1 cellular context compared by ENCODE assay signal in genomic region chr10:24992512-24993133, GRCh38.
A peak's percentile ranks its signal among the peaks of the same experiment; 100 is the strongest.
TF ChIP-seq lines count a peak whose summit lies in the region.

No MANE protein-coding gene starts in this region.

TF ChIP-seq in K562, 482 proteins besides CTCF, POLR2A, EP300 and RAD21 (continued from another document):
- TF ChIP-seq, protein P1, sequence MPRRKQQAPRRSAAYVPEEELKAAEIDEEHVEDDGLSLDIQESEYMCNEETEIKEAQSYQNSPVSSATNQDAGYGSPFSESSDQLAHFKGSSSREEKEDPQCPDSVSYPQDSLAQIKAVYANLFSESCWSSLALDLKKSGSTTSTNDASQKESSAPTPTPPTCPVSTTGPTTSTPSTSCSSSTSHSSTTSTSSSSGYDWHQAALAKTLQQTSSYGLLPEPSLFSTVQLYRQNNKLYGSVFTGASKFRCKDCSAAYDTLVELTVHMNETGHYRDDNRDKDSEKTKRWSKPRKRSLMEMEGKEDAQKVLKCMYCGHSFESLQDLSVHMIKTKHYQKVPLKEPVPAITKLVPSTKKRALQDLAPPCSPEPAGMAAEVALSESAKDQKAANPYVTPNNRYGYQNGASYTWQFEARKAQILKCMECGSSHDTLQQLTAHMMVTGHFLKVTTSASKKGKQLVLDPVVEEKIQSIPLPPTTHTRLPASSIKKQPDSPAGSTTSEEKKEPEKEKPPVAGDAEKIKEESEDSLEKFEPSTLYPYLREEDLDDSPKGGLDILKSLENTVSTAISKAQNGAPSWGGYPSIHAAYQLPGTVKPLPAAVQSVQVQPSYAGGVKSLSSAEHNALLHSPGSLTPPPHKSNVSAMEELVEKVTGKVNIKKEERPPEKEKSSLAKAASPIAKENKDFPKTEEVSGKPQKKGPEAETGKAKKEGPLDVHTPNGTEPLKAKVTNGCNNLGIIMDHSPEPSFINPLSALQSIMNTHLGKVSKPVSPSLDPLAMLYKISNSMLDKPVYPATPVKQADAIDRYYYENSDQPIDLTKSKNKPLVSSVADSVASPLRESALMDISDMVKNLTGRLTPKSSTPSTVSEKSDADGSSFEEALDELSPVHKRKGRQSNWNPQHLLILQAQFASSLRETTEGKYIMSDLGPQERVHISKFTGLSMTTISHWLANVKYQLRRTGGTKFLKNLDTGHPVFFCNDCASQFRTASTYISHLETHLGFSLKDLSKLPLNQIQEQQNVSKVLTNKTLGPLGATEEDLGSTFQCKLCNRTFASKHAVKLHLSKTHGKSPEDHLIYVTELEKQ (CRISPR knock-in tag; IDR thresholded peaks at IDR 0.05), result no peak
- TF ChIP-seq CREB3 (tag; conservative IDR thresholded peaks at IDR 0.05; ENCODE audit: low read depth), result peak; percentile 55; the same call in 1 of the 2 replicates
- TF ChIP-seq CBFB (CRISPR knock-in tag; IDR thresholded peaks at IDR 0.05), result no peak
- TF ChIP-seq TRIM24 (IDR thresholded peaks at IDR 0.05), result 0 out of 4 replicates have a peak, but pooled peaks of 1 of the 2 experiments have one; percentile 20
- TF ChIP-seq, protein P2, sequence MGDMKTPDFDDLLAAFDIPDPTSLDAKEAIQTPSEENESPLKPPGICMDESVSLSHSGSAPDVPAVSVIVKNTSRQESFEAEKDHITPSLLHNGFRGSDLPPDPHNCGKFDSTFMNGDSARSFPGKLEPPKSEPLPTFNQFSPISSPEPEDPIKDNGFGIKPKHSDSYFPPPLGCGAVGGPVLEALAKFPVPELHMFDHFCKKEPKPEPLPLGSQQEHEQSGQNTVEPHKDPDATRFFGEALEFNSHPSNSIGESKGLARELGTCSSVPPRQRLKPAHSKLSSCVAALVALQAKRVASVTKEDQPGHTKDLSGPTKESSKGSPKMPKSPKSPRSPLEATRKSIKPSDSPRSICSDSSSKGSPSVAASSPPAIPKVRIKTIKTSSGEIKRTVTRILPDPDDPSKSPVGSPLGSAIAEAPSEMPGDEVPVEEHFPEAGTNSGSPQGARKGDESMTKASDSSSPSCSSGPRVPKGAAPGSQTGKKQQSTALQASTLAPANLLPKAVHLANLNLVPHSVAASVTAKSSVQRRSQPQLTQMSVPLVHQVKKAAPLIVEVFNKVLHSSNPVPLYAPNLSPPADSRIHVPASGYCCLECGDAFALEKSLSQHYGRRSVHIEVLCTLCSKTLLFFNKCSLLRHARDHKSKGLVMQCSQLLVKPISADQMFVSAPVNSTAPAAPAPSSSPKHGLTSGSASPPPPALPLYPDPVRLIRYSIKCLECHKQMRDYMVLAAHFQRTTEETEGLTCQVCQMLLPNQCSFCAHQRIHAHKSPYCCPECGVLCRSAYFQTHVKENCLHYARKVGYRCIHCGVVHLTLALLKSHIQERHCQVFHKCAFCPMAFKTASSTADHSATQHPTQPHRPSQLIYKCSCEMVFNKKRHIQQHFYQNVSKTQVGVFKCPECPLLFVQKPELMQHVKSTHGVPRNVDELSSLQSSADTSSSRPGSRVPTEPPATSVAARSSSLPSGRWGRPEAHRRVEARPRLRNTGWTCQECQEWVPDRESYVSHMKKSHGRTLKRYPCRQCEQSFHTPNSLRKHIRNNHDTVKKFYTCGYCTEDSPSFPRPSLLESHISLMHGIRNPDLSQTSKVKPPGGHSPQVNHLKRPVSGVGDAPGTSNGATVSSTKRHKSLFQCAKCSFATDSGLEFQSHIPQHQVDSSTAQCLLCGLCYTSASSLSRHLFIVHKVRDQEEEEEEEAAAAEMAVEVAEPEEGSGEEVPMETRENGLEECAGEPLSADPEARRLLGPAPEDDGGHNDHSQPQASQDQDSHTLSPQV (IDR thresholded peaks at IDR 0.05), result peak; percentile 64; the same call in 1 of the 2 replicates
- TF ChIP-seq, protein P3, sequence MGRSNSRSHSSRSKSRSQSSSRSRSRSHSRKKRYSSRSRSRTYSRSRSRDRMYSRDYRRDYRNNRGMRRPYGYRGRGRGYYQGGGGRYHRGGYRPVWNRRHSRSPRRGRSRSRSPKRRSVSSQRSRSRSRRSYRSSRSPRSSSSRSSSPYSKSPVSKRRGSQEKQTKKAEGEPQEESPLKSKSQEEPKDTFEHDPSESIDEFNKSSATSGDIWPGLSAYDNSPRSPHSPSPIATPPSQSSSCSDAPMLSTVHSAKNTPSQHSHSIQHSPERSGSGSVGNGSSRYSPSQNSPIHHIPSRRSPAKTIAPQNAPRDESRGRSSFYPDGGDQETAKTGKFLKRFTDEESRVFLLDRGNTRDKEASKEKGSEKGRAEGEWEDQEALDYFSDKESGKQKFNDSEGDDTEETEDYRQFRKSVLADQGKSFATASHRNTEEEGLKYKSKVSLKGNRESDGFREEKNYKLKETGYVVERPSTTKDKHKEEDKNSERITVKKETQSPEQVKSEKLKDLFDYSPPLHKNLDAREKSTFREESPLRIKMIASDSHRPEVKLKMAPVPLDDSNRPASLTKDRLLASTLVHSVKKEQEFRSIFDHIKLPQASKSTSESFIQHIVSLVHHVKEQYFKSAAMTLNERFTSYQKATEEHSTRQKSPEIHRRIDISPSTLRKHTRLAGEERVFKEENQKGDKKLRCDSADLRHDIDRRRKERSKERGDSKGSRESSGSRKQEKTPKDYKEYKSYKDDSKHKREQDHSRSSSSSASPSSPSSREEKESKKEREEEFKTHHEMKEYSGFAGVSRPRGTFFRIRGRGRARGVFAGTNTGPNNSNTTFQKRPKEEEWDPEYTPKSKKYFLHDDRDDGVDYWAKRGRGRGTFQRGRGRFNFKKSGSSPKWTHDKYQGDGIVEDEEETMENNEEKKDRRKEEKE (IDR thresholded peaks at IDR 0.05; ENCODE audit: borderline replicate concordance in 1 of 2, control insufficient read depth in 1 of 2, low read depth in 2 of 2, low read length in 1 of 2), result no peak
- no peak for TF ChIP-seq SMARCA5 (IDR thresholded peaks at IDR 0.05)
- no peak for TF ChIP-seq ZFP36 (IDR thresholded peaks at IDR 0.05; ENCODE audit: low read depth, low read length, partially characterized antibody)
- no peak for TF ChIP-seq ZNF398 (CRISPR knock-in tag; IDR thresholded peaks at IDR 0.05)
- peak; percentile 63 for TF ChIP-seq ZNF316 (IDR thresholded peaks at IDR 0.05)
- peak; percentile 61 for TF ChIP-seq NFE2 (IDR thresholded peaks at IDR 0.05; ENCODE audit: low read depth)
- TF ChIP-seq, protein P4, sequence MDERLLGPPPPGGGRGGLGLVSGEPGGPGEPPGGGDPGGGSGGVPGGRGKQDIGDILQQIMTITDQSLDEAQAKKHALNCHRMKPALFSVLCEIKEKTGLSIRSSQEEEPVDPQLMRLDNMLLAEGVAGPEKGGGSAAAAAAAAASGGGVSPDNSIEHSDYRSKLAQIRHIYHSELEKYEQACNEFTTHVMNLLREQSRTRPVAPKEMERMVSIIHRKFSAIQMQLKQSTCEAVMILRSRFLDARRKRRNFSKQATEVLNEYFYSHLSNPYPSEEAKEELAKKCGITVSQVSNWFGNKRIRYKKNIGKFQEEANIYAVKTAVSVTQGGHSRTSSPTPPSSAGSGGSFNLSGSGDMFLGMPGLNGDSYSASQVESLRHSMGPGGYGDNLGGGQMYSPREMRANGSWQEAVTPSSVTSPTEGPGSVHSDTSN (CRISPR knock-in tag; IDR thresholded peaks at IDR 0.05; ENCODE audit: low read depth), result no peak
- TF ChIP-seq, protein P4 (tag; conservative IDR thresholded peaks at IDR 0.05; ENCODE audit: low read depth), result no peak
- TF ChIP-seq ELF2 (CRISPR knock-in tag; IDR thresholded peaks at IDR 0.05), result no peak
- no peak for TF ChIP-seq NONO (IDR thresholded peaks at IDR 0.05; ENCODE audit: low read depth in 2 of 2, low read length in 1 of 2)
- peak; percentile 67 for TF ChIP-seq C11orf30 (IDR thresholded peaks at IDR 0.05; ENCODE audit: low read depth)
- TF ChIP-seq ZFP30 (CRISPR knock-in tag; IDR thresholded peaks at IDR 0.05; ENCODE audit: borderline replicate concordance), result no peak
- peak; percentile 94 for TF ChIP-seq ZNF12 (CRISPR knock-in tag; IDR thresholded peaks at IDR 0.05)
- no peak for TF ChIP-seq MCM2 (IDR thresholded peaks at IDR 0.05; ENCODE audit: low read depth)
- TF ChIP-seq ZNF384 (IDR thresholded peaks at IDR 0.05; ENCODE audit: low read depth, low read length), result no peak
- TF ChIP-seq RBM15 (IDR thresholded peaks at IDR 0.05; ENCODE audit: insufficient read depth, low read length), result no peak
- no peak for TF ChIP-seq FUS (optimal IDR thresholded peaks at IDR 0.05; ENCODE audit: low read depth, low read length)
- TF ChIP-seq, protein P5, sequence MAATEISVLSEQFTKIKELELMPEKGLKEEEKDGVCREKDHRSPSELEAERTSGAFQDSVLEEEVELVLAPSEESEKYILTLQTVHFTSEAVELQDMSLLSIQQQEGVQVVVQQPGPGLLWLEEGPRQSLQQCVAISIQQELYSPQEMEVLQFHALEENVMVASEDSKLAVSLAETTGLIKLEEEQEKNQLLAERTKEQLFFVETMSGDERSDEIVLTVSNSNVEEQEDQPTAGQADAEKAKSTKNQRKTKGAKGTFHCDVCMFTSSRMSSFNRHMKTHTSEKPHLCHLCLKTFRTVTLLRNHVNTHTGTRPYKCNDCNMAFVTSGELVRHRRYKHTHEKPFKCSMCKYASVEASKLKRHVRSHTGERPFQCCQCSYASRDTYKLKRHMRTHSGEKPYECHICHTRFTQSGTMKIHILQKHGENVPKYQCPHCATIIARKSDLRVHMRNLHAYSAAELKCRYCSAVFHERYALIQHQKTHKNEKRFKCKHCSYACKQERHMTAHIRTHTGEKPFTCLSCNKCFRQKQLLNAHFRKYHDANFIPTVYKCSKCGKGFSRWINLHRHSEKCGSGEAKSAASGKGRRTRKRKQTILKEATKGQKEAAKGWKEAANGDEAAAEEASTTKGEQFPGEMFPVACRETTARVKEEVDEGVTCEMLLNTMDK (IDR thresholded peaks at IDR 0.05; ENCODE audit: borderline replicate concordance, insufficient read depth, low read depth, low read length, poor library complexity, severe bottlenecking), result no peak
- TF ChIP-seq ZZZ3 (IDR thresholded peaks at IDR 0.05), result no peak
- TF ChIP-seq NFYB (IDR thresholded peaks at IDR 0.05; ENCODE audit: extremely low read depth, insufficient read length), result no peak
- TF ChIP-seq, protein P6, sequence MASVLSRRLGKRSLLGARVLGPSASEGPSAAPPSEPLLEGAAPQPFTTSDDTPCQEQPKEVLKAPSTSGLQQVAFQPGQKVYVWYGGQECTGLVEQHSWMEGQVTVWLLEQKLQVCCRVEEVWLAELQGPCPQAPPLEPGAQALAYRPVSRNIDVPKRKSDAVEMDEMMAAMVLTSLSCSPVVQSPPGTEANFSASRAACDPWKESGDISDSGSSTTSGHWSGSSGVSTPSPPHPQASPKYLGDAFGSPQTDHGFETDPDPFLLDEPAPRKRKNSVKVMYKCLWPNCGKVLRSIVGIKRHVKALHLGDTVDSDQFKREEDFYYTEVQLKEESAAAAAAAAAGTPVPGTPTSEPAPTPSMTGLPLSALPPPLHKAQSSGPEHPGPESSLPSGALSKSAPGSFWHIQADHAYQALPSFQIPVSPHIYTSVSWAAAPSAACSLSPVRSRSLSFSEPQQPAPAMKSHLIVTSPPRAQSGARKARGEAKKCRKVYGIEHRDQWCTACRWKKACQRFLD (CRISPR knock-in tag; IDR thresholded peaks at IDR 0.05), result no peak
- TF ChIP-seq HBP1 (CRISPR knock-in tag; IDR thresholded peaks at IDR 0.05), result no peak
- no peak for TF ChIP-seq MTF1 (CRISPR knock-in tag; IDR thresholded peaks at IDR 0.05; ENCODE audit: borderline replicate concordance)
- no peak for TF ChIP-seq GATAD2A (IDR thresholded peaks at IDR 0.05)
